Comparison of ENCODE assay signal across 1 cellular context in genomic region chr5:145797336-145797735, GRCh38.
TF ChIP-seq lines count a peak whose summit lies in the region.

No MANE protein-coding gene starts in this region.

TF ChIP-seq in K562, 482 proteins besides CTCF, POLR2A, EP300 and RAD21 (continued from another document):
- TF ChIP-seq PTTG1 (tag; IDR thresholded peaks at IDR 0.05; ENCODE audit: low read depth), result no peak
- no peak for TF ChIP-seq ZFP36 (IDR thresholded peaks at IDR 0.05; ENCODE audit: low read depth, low read length, partially characterized antibody)
- TF ChIP-seq ETS2 (tag; IDR thresholded peaks at IDR 0.05; ENCODE audit: borderline replicate concordance, poor library complexity, severe bottlenecking), result no peak
- TF ChIP-seq ZHX1 (conservative IDR thresholded peaks at IDR 0.05; ENCODE audit: low read length), result no peak
- no peak for TF ChIP-seq TFAM (CRISPR knock-in tag; conservative IDR thresholded peaks at IDR 0.05)
- TF ChIP-seq FUS (optimal IDR thresholded peaks at IDR 0.05; ENCODE audit: low read depth, low read length), result no peak
